ENCODE assay signal across 26 cellular contexts in the genomic region with DNA sequence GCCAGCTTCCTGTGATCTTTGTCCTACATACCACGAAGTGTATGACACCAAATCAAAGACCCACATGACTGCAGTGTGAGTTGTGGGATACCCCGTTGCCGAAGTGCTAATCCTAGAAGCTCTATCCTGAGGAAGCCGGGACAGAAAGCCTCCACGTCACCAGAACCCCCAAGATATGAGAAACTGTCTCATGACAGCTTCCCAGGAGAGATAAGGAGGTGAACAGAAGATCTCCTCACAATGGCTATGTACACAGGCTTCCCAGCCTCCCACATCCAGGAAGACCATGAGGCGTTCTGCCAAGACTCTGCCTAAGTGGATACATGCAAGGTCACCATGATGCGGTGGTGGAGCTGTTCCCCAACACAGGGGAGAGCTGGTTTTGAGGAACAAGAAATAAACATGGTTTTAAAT.
"Had no signal": no experiment of that assay in that cellular context is flagged by ENCODE, and none has a peak within 500 bp of the region (broad histone marks: within the 10 kb centered on the region; RNA-seq: fewer than 3 reads in every experiment).

No MANE protein-coding gene starts in this region.

- FAIRE-seq: endothelial cell of umbilical vein, urothelium cell line had no signal

- H3K9me3 Mint-ChIP-seq: activated T-cell treated with anti-CD3 and anti-CD28 coated beads, Interleukin-2, amount 50 U/mL, for 24 hours; activated T-helper 2 cell treated with anti-CD3 and anti-CD28 coated beads, Interferon-gamma antibody, Interleukin-2, Interleukin-4, amounts not matched to agents 10 μg/mL and 5 μg/mL and 100 μg/mL, durations not matched to agents 14 hours and 24 hours and 36 hours; natural killer cell treated with Interleukin-12 subunit alpha and Interleukin-12 subunit beta and Interleukin-15 and Interleukin-18, amount 100 ng/mL, for 72 hours; stimulated activated naive CD8-positive, alpha-beta T cell treated with anti-CD3 and anti-CD28 coated beads, Interleukin-15, Interleukin-2, amounts not matched to agents 100 ng/mL and 50 ng/mL, for 24 hours; T-cell; T-helper 2 cell treated with Interferon-gamma antibody and Interleukin-4, amounts not matched to agents 5 μg/mL and 100 μg/mL, for 36 hours had no signal

- H3K27ac ChIP-seq: cardiac muscle cell, left lung, ovary, prostate gland, tibial nerve had no signal

- H3K4me1 ChIP-seq: prostate gland, tibial nerve had no signal

- DNase-seq: activated CD4-positive, alpha-beta T cell treated with anti-CD3 and anti-CD28 coated beads for 1 hour; activated CD8-positive, alpha-beta memory T cell treated with anti-CD3 and anti-CD28 coated beads for 24 hours; activated CD8-positive, alpha-beta memory T cell treated with anti-CD3 and anti-CD28 coated beads, Interleukin-2, amount 50 U/mL, for 4 hours; activated naive CD4-positive, alpha-beta T cell; activated T-cell treated with anti-CD3 and anti-CD28 coated beads, Interleukin-2, amount 50 U/mL, for 24 hours; amygdala; effector CD8-positive, alpha-beta T cell; left lung; midbrain; ovary; stimulated activated CD4-positive, alpha-beta T cell treated with anti-CD3 and anti-CD28 coated beads, Interleukin-12 subunit alpha, Interleukin-12 subunit beta, amount 100 ng/mL, for 4 hours; stimulated activated CD4-positive, alpha-beta T cell treated with anti-CD3 and anti-CD28 coated beads, Interleukin-4, amount 100 ng/mL, for 4 hours; substantia nigra; T-cell had no signal

- H3K36me3 Mint-ChIP-seq: activated naive CD8-positive, alpha-beta T cell; natural killer cell treated with Interleukin-12 subunit alpha and Interleukin-12 subunit beta and Interleukin-15 and Interleukin-18, amount 100 ng/mL, for 72 hours; T-cell had no signal

- H3K27me3 Mint-ChIP-seq: activated T-cell treated with anti-CD3 and anti-CD28 coated beads, Interleukin-2, amount 50 U/mL, for 24 hours had no signal

- H3K27ac Mint-ChIP-seq: activated naive CD8-positive, alpha-beta T cell; activated T-cell treated with anti-CD3 and anti-CD28 coated beads, Interleukin-2, amount 50 U/mL, for 24 hours; activated T-helper 2 cell treated with anti-CD3 and anti-CD28 coated beads, Interferon-gamma antibody, Interleukin-2, Interleukin-4, amounts not matched to agents 10 μg/mL and 5 μg/mL and 100 μg/mL, durations not matched to agents 14 hours and 24 hours and 36 hours; dendritic cell treated with granulocyte-macrophage colony-stimulating factor and Interleukin-4, amounts not matched to agents 40 ng/mL and 50 ng/mL, for 4 days; natural killer cell treated with Interleukin-12 subunit alpha and Interleukin-12 subunit beta and Interleukin-15 and Interleukin-18, amount 100 ng/mL, for 72 hours; stimulated activated naive CD8-positive, alpha-beta T cell treated with anti-CD3 and anti-CD28 coated beads, Interleukin-15, Interleukin-2, amounts not matched to agents 100 ng/mL and 50 ng/mL, for 24 hours; T-cell; T-helper 2 cell treated with Interferon-gamma antibody and Interleukin-4, amounts not matched to agents 5 μg/mL and 100 μg/mL, for 36 hours had no signal

- H3K36me3 ChIP-seq: cardiac muscle cell, left lung, ovary, prostate gland, tibial nerve had no signal

- H3K4me3 Mint-ChIP-seq: activated naive CD8-positive, alpha-beta T cell; activated T-cell treated with anti-CD3 and anti-CD28 coated beads, Interleukin-2, amount 50 U/mL, for 24 hours; dendritic cell treated with granulocyte-macrophage colony-stimulating factor and Interleukin-4, amounts not matched to agents 40 ng/mL and 50 ng/mL, for 4 days; natural killer cell treated with Interleukin-12 subunit alpha and Interleukin-12 subunit beta and Interleukin-15 and Interleukin-18, amount 100 ng/mL, for 72 hours; stimulated activated naive CD8-positive, alpha-beta T cell treated with anti-CD3 and anti-CD28 coated beads, Interleukin-15, Interleukin-2, amounts not matched to agents 100 ng/mL and 50 ng/mL, for 24 hours; T-cell; T-helper 2 cell treated with Interferon-gamma antibody and Interleukin-4, amounts not matched to agents 5 μg/mL and 100 μg/mL, for 36 hours had no signal

- H3K27me3 ChIP-seq: cardiac muscle cell, left lung, ovary, tibial nerve had no signal

- H3K4me3 ChIP-seq: cardiac muscle cell, left lung, ovary, prostate gland, tibial nerve had no signal

- H3K9me3 ChIP-seq: left lung, ovary, prostate gland, tibial nerve had no signal

- ATAC-seq: esophagus mucosa, left lung, T-cell had no signal
